8 cellular contexts compared by ENCODE assay signal in the genomic region with DNA sequence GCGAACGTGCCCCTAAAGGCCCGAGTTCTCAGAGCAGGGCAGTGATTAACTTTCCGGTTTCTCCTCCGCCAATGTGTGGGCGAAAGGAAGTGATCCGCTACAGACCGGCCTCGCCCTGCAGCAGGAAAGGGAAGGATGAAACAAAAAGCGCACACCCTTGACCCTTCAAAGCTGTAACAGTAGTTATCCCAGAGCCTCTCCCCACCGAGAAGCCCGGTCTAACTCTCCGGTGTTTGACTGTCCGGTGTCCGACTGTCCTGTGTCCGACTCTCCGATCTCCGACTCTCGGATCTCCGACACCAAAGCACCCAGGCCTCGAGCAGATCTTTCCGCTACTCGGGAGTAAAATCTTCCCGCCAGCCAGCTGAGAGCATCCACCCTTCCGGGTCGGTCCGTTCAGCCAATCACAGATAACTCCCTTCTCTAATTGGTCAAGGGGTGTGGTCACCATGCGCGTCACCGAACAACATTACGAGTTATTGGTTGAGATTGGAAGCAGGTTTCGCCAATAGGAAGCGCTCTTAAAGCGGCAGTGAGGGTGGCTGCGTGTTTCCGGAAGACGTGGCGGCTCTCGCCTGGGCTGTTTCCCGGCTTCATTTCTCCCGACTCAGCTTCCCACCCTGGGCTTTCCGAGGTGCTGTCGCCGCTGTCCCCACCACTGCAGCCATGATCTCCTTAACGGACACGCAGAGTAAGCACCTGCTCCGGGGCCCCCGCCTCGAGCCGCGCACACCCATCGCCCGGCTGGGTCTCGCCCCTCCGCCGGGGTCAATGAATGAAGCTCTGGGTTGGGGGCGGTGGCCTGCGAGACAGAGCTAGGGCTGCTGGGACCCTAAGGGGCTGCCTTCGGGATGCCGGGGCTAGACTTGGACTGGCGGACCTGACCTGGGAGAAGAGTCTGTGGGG. TPM values are rescaled to one million over a fixed set of nuclear protein-coding genes. Genes with fewer than 3 reads are reported as not detected.
DNase-seq lines count a peak whose midpoint lies in the region; ATAC-seq, FAIRE-seq and TF ChIP-seq lines count a peak whose summit lies in the region.

A gene with protein sequence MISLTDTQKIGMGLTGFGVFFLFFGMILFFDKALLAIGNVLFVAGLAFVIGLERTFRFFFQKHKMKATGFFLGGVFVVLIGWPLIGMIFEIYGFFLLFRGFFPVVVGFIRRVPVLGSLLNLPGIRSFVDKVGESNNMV (plus strand): TSS at position 532 of the 906 bp plus-strand sequence. CDS start 135 bp downstream, at position 667.
A gene with protein sequence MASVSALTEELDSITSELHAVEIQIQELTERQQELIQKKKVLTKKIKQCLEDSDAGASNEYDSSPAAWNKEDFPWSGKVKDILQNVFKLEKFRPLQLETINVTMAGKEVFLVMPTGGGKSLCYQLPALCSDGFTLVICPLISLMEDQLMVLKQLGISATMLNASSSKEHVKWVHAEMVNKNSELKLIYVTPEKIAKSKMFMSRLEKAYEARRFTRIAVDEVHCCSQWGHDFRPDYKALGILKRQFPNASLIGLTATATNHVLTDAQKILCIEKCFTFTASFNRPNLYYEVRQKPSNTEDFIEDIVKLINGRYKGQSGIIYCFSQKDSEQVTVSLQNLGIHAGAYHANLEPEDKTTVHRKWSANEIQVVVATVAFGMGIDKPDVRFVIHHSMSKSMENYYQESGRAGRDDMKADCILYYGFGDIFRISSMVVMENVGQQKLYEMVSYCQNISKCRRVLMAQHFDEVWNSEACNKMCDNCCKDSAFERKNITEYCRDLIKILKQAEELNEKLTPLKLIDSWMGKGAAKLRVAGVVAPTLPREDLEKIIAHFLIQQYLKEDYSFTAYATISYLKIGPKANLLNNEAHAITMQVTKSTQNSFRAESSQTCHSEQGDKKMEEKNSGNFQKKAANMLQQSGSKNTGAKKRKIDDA (minus strand): TSS at position 378 of the 906 bp plus-strand sequence. CDS start 2,065 bp downstream, outside the sequence.

- H3K9me3 ChIP-seq in SU-DHL-6 (ENCODE audit: insufficient read depth, low read length): no peaks in the 10 kb centered on the region
- no peaks in the 10 kb centered on the region for H3K9me3 ChIP-seq in pancreas
- H3K9me3 ChIP-seq in tibial artery: no peaks in the 10 kb centered on the region

- H3K27me3 ChIP-seq in SU-DHL-6 (ENCODE audit: low read length) (no peaks in the 10 kb centered on the region), pancreas (no peaks in the 10 kb centered on the region), tibial artery (no peaks in the 10 kb centered on the region)

- peak within 1 kb of the TSS; percentile 69 for H3K27ac ChIP-seq in SU-DHL-6 (ENCODE audit: low read depth, low read length)
- H3K27ac ChIP-seq in pancreas: peak within 1 kb of the TSS; percentile 61 to 91 (median 83)
- peak within 1 kb of the TSS; percentile 90 to 91 for H3K27ac ChIP-seq in tibial artery

- TF ChIP-seq CTCF in GM12875 (IDR thresholded peaks at IDR 0.05; ENCODE audit: borderline replicate concordance, insufficient read depth, low read depth, low read length) (no peak), SU-DHL-6 (IDR thresholded peaks at IDR 0.05; ENCODE audit: insufficient read depth, low read length, poor library complexity, severe bottlenecking) (no peak), pancreas (IDR thresholded peaks at IDR 0.05) (no peak), tibial artery (IDR thresholded peaks at IDR 0.05) (no peak)

- H3K27ac Mint-ChIP-seq in activated naive CD8-positive, alpha-beta T cell treated with anti-CD3 and anti-CD28 coated beads, Interleukin-2, amount 50 U/mL, for 24 hours: no peak within 1 kb of the TSS

- H3K4me2 ChIP-seq in SU-DHL-6 (ENCODE audit: low read depth, low read length, poor library complexity, severe bottlenecking): peak within 1 kb of the TSS; percentile 98

- peaks cover 33% of the 10 kb centered on the region for H3K4me1 Mint-ChIP-seq in activated naive CD8-positive, alpha-beta T cell treated with anti-CD3 and anti-CD28 coated beads, Interleukin-2, amount 50 U/mL, for 24 hours

- ATAC-seq in HG02763 (IDR thresholded peaks at IDR 0.05; ENCODE audit: unreplicated experiment): peak; percentile 99
- ATAC-seq in activated naive CD8-positive, alpha-beta T cell treated with anti-CD3 and anti-CD28 coated beads, Interleukin-2, amount 50 U/mL, for 24 hours: peak; percentile 97
- ATAC-seq in Right ventricle myocardium superior (ENCODE audit: poor library complexity): peak; percentile 99
- peak; percentile 98 to 99 (median 99) for ATAC-seq in pancreas

- no peak within 1 kb of the TSS for H3K4me3 Mint-ChIP-seq in activated naive CD8-positive, alpha-beta T cell treated with anti-CD3 and anti-CD28 coated beads, Interleukin-2, amount 50 U/mL, for 24 hours

- H3K27me3 Mint-ChIP-seq in activated naive CD8-positive, alpha-beta T cell treated with anti-CD3 and anti-CD28 coated beads, Interleukin-2, amount 50 U/mL, for 24 hours: no peaks in the 10 kb centered on the region

- H3K4me3 ChIP-seq in GM12875 (ENCODE audit: low read depth, low read length): peak within 1 kb of the TSS; percentile 79
- H3K4me3 ChIP-seq in SU-DHL-6 (ENCODE audit: insufficient read depth, low read length, poor library complexity, severe bottlenecking): peak within 1 kb of the TSS; percentile 99
- peak within 1 kb of the TSS; percentile 77 to 99 (median 84) for H3K4me3 ChIP-seq in pancreas
- H3K4me3 ChIP-seq in tibial artery: peak within 1 kb of the TSS; percentile 80 to 93

- peak within 1 kb of the TSS; percentile 97 for H3K9ac ChIP-seq in SU-DHL-6 (ENCODE audit: low read length)

- H3K9me2 ChIP-seq in SU-DHL-6 (replicated peaks; ENCODE audit: insufficient read depth, low read length): no peaks in the 10 kb centered on the region

- H3K9me3 Mint-ChIP-seq in activated naive CD8-positive, alpha-beta T cell treated with anti-CD3 and anti-CD28 coated beads, Interleukin-2, amount 50 U/mL, for 24 hours: no peaks in the 10 kb centered on the region

- peaks cover 30% of the 10 kb centered on the region for H3K36me3 Mint-ChIP-seq in activated naive CD8-positive, alpha-beta T cell treated with anti-CD3 and anti-CD28 coated beads, Interleukin-2, amount 50 U/mL, for 24 hours (ENCODE audit: low read depth)

- peaks cover 74% of the 10 kb centered on the region for H3K79me2 ChIP-seq in SU-DHL-6 (ENCODE audit: insufficient read depth, low read length)

- no peaks in the 10 kb centered on the region for H3F3A ChIP-seq in SU-DHL-6 (ENCODE audit: insufficient read depth)

- peak; percentile 88 for FAIRE-seq in pancreas (lab: Jason Lieb, UNC)

- 0% methylated on average over 61 of the region's 61 CpGs for WGBS in pancreas, 2 donors

- peaks cover 6% of the 10 kb centered on the region for H3K36me3 ChIP-seq in SU-DHL-6 (ENCODE audit: low read length)
- peaks cover 0 to 3% (median 2%) of the 10 kb centered on the region in 3 donors for H3K36me3 ChIP-seq in pancreas
- peaks cover 0 to 20% (median 16%) of the 10 kb centered on the region in 3 donors for H3K36me3 ChIP-seq in tibial artery

- peaks cover 8% of the 10 kb centered on the region for H4K20me1 ChIP-seq in SU-DHL-6 (ENCODE audit: low read depth, low read length)

- peak within 1 kb of the TSS; percentile 96 for H2AFZ ChIP-seq in SU-DHL-6 (ENCODE audit: low read depth, low read length, severe bottlenecking)

- H3K4me1 ChIP-seq in pancreas (peaks cover 6 to 41% (median 35%) of the 10 kb centered on the region in 3 donors), tibial artery (peaks cover 0 to 40% (median 27%) of the 10 kb centered on the region in 4 donors)

- DNase-seq in NCI-H1417 (lab: John Stamatoyannopoulos, UW): peak; percentile 98 to 100 (median 99)
- DNase-seq in activated naive CD8-positive, alpha-beta T cell treated with anti-CD3 and anti-CD28 coated beads, Interleukin-2, amount 50 U/mL, for 24 hours: peak; percentile 82
- DNase-seq in Right ventricle myocardium superior: peak; percentile 92
- DNase-seq in pancreas: peak; percentile 83 to 94 (median 90)
- peak; percentile 96 to 97 for DNase-seq in tibial artery

- intact Hi-C loops in Right ventricle myocardium superior (cut with DNase I) (no loop called here), pancreas (cut with DNase I) (no loop called here), tibial artery (cut with DNase I; ENCODE audit: low total_unique reads) (loop anchor here (5.0 kb wide), 2 partner anchors 161 to 181 kb away; no protein-coding TSS in a partner anchor)

RNA-seq across cellular contexts. Expression of the first gene that starts in this region (rescaled TPM):
- total RNA-seq in Right ventricle myocardium superior (15.6 TPM), pancreas (10 to 100 TPM; 11.1 to 25.5 (median 17.9) TPM)
- polyA plus RNA-seq in pancreas: 10 to 100 TPM; 10.5 to 15.4 TPM

RNA-seq across cellular contexts. Expression of the second gene that starts in this region (rescaled TPM):
- total RNA-seq in Right ventricle myocardium superior: 18.0 TPM
- total RNA-seq in pancreas: 10 to 100 TPM in 3 of 6 donors, 1 to 10 TPM in 3; 6.0 to 17.1 (median 9.6) TPM
- polyA plus RNA-seq in pancreas: 1 to 10 TPM; 4.8 to 7.5 TPM

Comparison
In these comparisons a context has a peak if more than half of its experiments do, and no peak if none do; other contexts are left out.
1. Peak in every context shown above with its lines: DNase-seq, ATAC-seq, H3K4me3 ChIP-seq and H3K27ac ChIP-seq.